In the genomic region with DNA sequence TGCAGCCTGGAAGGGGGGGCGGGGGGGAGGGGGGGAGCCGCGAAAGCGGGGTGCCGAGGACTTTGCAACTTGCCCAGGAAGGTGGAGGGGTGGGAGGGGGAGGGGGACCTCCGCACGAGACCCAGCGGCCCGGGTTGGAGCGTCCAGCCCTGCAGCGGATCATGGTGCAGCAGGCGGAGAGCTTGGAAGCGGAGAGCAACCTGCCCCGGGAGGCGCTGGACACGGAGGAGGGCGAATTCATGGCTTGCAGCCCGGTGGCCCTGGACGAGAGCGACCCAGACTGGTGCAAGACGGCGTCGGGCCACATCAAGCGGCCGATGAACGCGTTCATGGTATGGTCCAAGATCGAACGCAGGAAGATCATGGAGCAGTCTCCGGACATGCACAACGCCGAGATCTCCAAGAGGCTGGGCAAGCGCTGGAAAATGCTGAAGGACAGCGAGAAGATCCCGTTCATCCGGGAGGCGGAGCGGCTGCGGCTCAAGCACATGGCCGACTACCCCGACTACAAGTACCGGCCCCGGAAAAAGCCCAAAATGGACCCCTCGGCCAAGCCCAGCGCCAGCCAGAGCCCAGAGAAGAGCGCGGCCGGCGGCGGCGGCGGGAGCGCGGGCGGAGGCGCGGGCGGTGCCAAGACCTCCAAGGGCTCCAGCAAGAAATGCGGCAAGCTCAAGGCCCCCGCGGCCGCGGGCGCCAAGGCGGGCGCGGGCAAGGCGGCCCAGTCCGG, we compare ENCODE assay signal across 10 cellular contexts. TPM values are rescaled to one million over a fixed set of nuclear protein-coding genes. Genes with fewer than 3 reads are reported as not detected.
DNase-seq lines count a peak whose midpoint lies in the region; ATAC-seq and TF ChIP-seq lines count a peak whose summit lies in the region.
"Had no signal": no experiment of that assay in that cellular context is flagged by ENCODE, and none has a peak within 500 bp of the region (broad histone marks: within the 10 kb centered on the region; RNA-seq: fewer than 3 reads in every experiment).

No MANE protein-coding gene starts in this region.

- TF ChIP-seq CTCF in upper lobe of right lung (IDR thresholded peaks at IDR 0.05) = no peak

- peaks cover 83% of the 10 kb centered on the region for H3K27me3 ChIP-seq in upper lobe of right lung

- POLR2A ChIA-PET in activated naive CD8-positive, alpha-beta T cell treated with anti-CD3 and anti-CD28 coated beads, Interleukin-2, amount 10 ng/mL, durations not matched to agents 7 days and 5 days (lab: Charles Lee) = no interaction called here

- H3K4me3 ChIP-seq in urinary bladder (ENCODE audit: low read depth, low read length) (peak overlapping the region; percentile 30), upper lobe of right lung (no peak overlapping the region)

- no peaks in the 10 kb centered on the region for H3K4me1 ChIP-seq in urinary bladder (ENCODE audit: insufficient read depth)
- peaks cover 24% of the 10 kb centered on the region for H3K4me1 ChIP-seq in upper lobe of right lung

- H3K36me3 ChIP-seq in urinary bladder (ENCODE audit: insufficient read depth) (no peaks in the 10 kb centered on the region), upper lobe of right lung (no peaks in the 10 kb centered on the region)

- no peak for DNase-seq in stimulated activated naive CD8-positive, alpha-beta T cell treated with anti-CD3 and anti-CD28 coated beads, Interleukin-15, Interleukin-2, amounts not matched to agents 100 U/mL and 50 U/mL, for 24 hours
- peak; percentile 30 for DNase-seq in activated naive CD8-positive, alpha-beta T cell treated with anti-CD3 and anti-CD28 coated beads, Interleukin-2, amount 10 ng/mL, durations not matched to agents 7 days and 5 days
- DNase-seq in islet precursor cell = peak; percentile 81
- DNase-seq in upper lobe of right lung = no peak
- DNase-seq in NOMO-1 treated with dmso at 0.1 percent for 144 hours (lab: John Stamatoyannopoulos, UW; ENCODE audit: unreplicated experiment) = no peak
- DNase-seq: EL had no signal

- intact Hi-C loops in upper lobe of right lung (cut with DNase I) = no loop called here

- H3K27ac ChIP-seq in urinary bladder (ENCODE audit: low read depth) (no peak overlapping the region), upper lobe of right lung (no peak overlapping the region)

- WGBS in urinary bladder = 1% methylated on average over 69 of the region's 69 CpGs

- ATAC-seq in stimulated activated naive CD8-positive, alpha-beta T cell treated with anti-CD3 and anti-CD28 coated beads, Interleukin-15, Interleukin-2, amounts not matched to agents 100 U/mL and 50 U/mL, for 24 hours = no peak
- ATAC-seq in activated naive CD8-positive, alpha-beta T cell treated with anti-CD3 and anti-CD28 coated beads, Interleukin-2, amount 10 ng/mL, durations not matched to agents 7 days and 5 days (ENCODE audit: low read depth) = no peak
- ATAC-seq in upper lobe of right lung (no peak), GM21447 (IDR thresholded peaks at IDR 0.05; ENCODE audit: unreplicated experiment) (no peak)

- peaks cover 66% of the 10 kb centered on the region for H3K27me3 Mint-ChIP-seq in stimulated activated naive CD8-positive, alpha-beta T cell treated with anti-CD3 and anti-CD28 coated beads, Interleukin-15, Interleukin-2, amounts not matched to agents 100 ng/mL and 50 ng/mL, for 24 hours
- peaks cover 57% of the 10 kb centered on the region for H3K27me3 Mint-ChIP-seq in activated naive CD8-positive, alpha-beta T cell treated with anti-CD3 and anti-CD28 coated beads, Interleukin-2, amount 10 ng/mL, durations not matched to agents 7 days and 5 days

- H3K9me3 ChIP-seq in upper lobe of right lung = no peaks in the 10 kb centered on the region

- H3K27ac Mint-ChIP-seq in stimulated activated naive CD8-positive, alpha-beta T cell treated with anti-CD3 and anti-CD28 coated beads, Interleukin-15, Interleukin-2, amounts not matched to agents 100 ng/mL and 50 ng/mL, for 24 hours = peak overlapping the region; percentile 71
- peak overlapping the region; percentile 45 for H3K27ac Mint-ChIP-seq in activated naive CD8-positive, alpha-beta T cell treated with anti-CD3 and anti-CD28 coated beads, Interleukin-2, amount 10 ng/mL, durations not matched to agents 7 days and 5 days
- H3K27ac Mint-ChIP-seq: IgD-negative memory B cell had no signal

- H3K9me3 Mint-ChIP-seq in stimulated activated naive CD8-positive, alpha-beta T cell treated with anti-CD3 and anti-CD28 coated beads, Interleukin-15, Interleukin-2, amounts not matched to agents 100 ng/mL and 50 ng/mL, for 24 hours = no peaks in the 10 kb centered on the region
- H3K9me3 Mint-ChIP-seq in activated naive CD8-positive, alpha-beta T cell treated with anti-CD3 and anti-CD28 coated beads, Interleukin-2, amount 10 ng/mL, durations not matched to agents 7 days and 5 days = peaks cover 1% of the 10 kb centered on the region

- H3K4me1 Mint-ChIP-seq in stimulated activated naive CD8-positive, alpha-beta T cell treated with anti-CD3 and anti-CD28 coated beads, Interleukin-15, Interleukin-2, amounts not matched to agents 100 ng/mL and 50 ng/mL, for 24 hours (ENCODE audit: low read depth) = peaks cover 21% of the 10 kb centered on the region
- peaks cover 12% of the 10 kb centered on the region for H3K4me1 Mint-ChIP-seq in activated naive CD8-positive, alpha-beta T cell treated with anti-CD3 and anti-CD28 coated beads, Interleukin-2, amount 10 ng/mL, durations not matched to agents 7 days and 5 days

- H3K36me3 Mint-ChIP-seq in stimulated activated naive CD8-positive, alpha-beta T cell treated with anti-CD3 and anti-CD28 coated beads, Interleukin-15, Interleukin-2, amounts not matched to agents 100 ng/mL and 50 ng/mL, for 24 hours (ENCODE audit: low read depth) = peaks cover 5% of the 10 kb centered on the region
- H3K36me3 Mint-ChIP-seq in activated naive CD8-positive, alpha-beta T cell treated with anti-CD3 and anti-CD28 coated beads, Interleukin-2, amount 10 ng/mL, durations not matched to agents 7 days and 5 days = peaks cover 3% of the 10 kb centered on the region
- H3K36me3 Mint-ChIP-seq: IgD-negative memory B cell had no signal

- no peak overlapping the region for H3K4me3 Mint-ChIP-seq in stimulated activated naive CD8-positive, alpha-beta T cell treated with anti-CD3 and anti-CD28 coated beads, Interleukin-15, Interleukin-2, amounts not matched to agents 100 ng/mL and 50 ng/mL, for 24 hours
- no peak overlapping the region for H3K4me3 Mint-ChIP-seq in activated naive CD8-positive, alpha-beta T cell treated with anti-CD3 and anti-CD28 coated beads, Interleukin-2, amount 10 ng/mL, durations not matched to agents 7 days and 5 days

RNA-seq across cellular contexts. Expression of gene SOX11, which starts 0.5 kb away (rescaled TPM):
- total RNA-seq in activated naive CD8-positive, alpha-beta T cell treated with anti-CD3 and anti-CD28 coated beads, Interleukin-2, amount 10 ng/mL, durations not matched to agents 7 days and 5 days = not detected
- total RNA-seq in urinary bladder (9.8 TPM), upper lobe of right lung (0.84 TPM)
- 0.01 TPM for polyA plus RNA-seq in urinary bladder
- polyA plus RNA-seq: IgD-negative memory B cell had no signal

Comparison
In these comparisons a context has a peak if more than half of its experiments do, and no peak if none do; other contexts are left out.
1. DNase-seq: peak in activated naive CD8-positive, alpha-beta T cell treated with anti-CD3 and anti-CD28 coated beads, Interleukin-2, amount 10 ng/mL, durations not matched to agents 7 days and 5 days (single experiment) and islet precursor cell (single experiment); none in stimulated activated naive CD8-positive, alpha-beta T cell treated with anti-CD3 and anti-CD28 coated beads, Interleukin-15, Interleukin-2, amounts not matched to agents 100 U/mL and 50 U/mL, for 24 hours (single experiment), upper lobe of right lung (single experiment) and NOMO-1 treated with dmso at 0.1 percent for 144 hours (single experiment).